In the genomic region with DNA sequence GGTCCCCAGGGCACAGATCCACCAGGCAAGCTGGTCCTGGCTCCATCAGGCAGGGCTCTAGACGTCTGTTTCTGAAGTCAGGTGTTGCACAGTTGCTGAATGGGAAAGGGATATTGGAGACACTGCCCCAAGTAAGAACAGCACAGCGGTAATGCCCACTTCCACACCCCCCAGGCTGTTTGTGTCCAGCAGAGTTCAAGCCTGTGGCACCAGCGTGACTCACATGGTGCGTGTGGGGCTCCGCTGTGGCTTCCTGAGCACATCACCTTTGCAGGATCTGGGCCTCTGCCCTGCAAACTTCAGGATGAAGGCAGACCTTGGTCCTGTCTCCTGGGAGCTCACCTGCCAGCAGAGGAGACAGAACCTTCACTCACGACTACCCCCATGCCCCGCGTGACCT, we compare ENCODE assay signal across 29 cellular contexts.
"Had no signal": no experiment of that assay in that cellular context is flagged by ENCODE, and none has a peak within 500 bp of the region (broad histone marks: within the 10 kb centered on the region; RNA-seq: fewer than 3 reads in every experiment).

No MANE protein-coding gene starts in this region.

- H3K36me3 ChIP-seq: ovary, right lobe of liver, spleen, suprapubic skin, tibial artery, transverse colon, upper lobe of right lung, vagina had no signal

- H3K9me3 ChIP-seq: ovary, psoas muscle, right lobe of liver, spleen, suprapubic skin, testis, tibial artery, transverse colon, upper lobe of right lung, vagina had no signal

- H3K4me1 ChIP-seq: psoas muscle, right lobe of liver, testis, upper lobe of right lung, vagina had no signal

- DNase-seq: naive B cell; naive thymus-derived CD8-positive, alpha-beta T cell; nephron progenitor cell; occipital lobe; ovary; psoas muscle; right cardiac atrium; right lobe of liver; spleen; stimulated activated CD4-positive, alpha-beta T cell treated with anti-CD3 and anti-CD28 coated beads, Interleukin-12 subunit alpha, Interleukin-12 subunit beta, amount 100 ng/mL, for 4 hours; stimulated activated CD4-positive, alpha-beta T cell treated with anti-CD3 and anti-CD28 coated beads, Interleukin-1b, Interleukin-23, amount 100 ng/mL, for 48 hours; stimulated activated CD4-positive, alpha-beta T cell treated with anti-CD3 and anti-CD28 coated beads, Interleukin-4, amount 100 ng/mL, for 1 hour; stimulated activated CD4-positive, alpha-beta T cell treated with anti-CD3 and anti-CD28 coated beads, Interleukin-4, amount 100 ng/mL, for 4 hours; stimulated activated CD8-positive, alpha-beta memory T cell treated with anti-CD3 and anti-CD28 coated beads, Interleukin-4, amount 100 ng/mL, for 48 hours; stimulated activated naive CD4-positive, alpha-beta T cell; stimulated activated naive CD8-positive, alpha-beta T cell treated with anti-CD3 and anti-CD28 coated beads, Interleukin-15, amount 100 ng/mL, for 72 hours; stimulated activated naive CD8-positive, alpha-beta T cell treated with anti-CD3 and anti-CD28 coated beads, Interleukin-15, Interleukin-2, amounts not matched to agents 100 U/mL and 50 U/mL, for 24 hours; substantia nigra; testis; tibial artery; transverse colon; upper lobe of right lung had no signal

- H3K27me3 ChIP-seq: ovary, right lobe of liver, testis, vagina had no signal

- H3K4me2 ChIP-seq: smooth muscle cell had no signal

- H3K9ac ChIP-seq: parathyroid adenoma had no signal

- H2AFZ ChIP-seq: parathyroid adenoma had no signal

- ATAC-seq: naive thymus-derived CD8-positive, alpha-beta T cell; natural killer cell treated with Interleukin-12 subunit alpha and Interleukin-12 subunit beta and Interleukin-15 and Interleukin-18, amount 100 ng/mL, for 72 hours; psoas muscle; right cardiac atrium; right lobe of liver; stimulated activated memory B cell treated with anti-CD40 and anti-IgM and Interleukin-4, amounts not matched to agents 10 μg/mL and 1 μg/mL and 100 μg/mL, for 72 hours; stimulated activated naive CD8-positive, alpha-beta T cell treated with anti-CD3 and anti-CD28 coated beads, Interleukin-15, amount 100 ng/mL, for 72 hours; stimulated activated naive CD8-positive, alpha-beta T cell treated with anti-CD3 and anti-CD28 coated beads, Interleukin-15, Interleukin-2, amounts not matched to agents 100 U/mL and 50 U/mL, for 24 hours; upper lobe of right lung had no signal

- H3K27ac ChIP-seq: ovary, parathyroid adenoma, psoas muscle, right lobe of liver, skin epidermis, spleen, suprapubic skin, testis, tibial artery, transverse colon, upper lobe of right lung, vagina had no signal

- H3K4me3 ChIP-seq: ovary, psoas muscle, right lobe of liver, skin epidermis, smooth muscle cell, spleen, suprapubic skin, testis, tibial artery, transverse colon, upper lobe of right lung, vagina had no signal
